22 cellular contexts compared by ENCODE assay signal in genomic region chr20:49432562-49432961, GRCh38. TPM values are rescaled to one million over a fixed set of nuclear protein-coding genes. Genes with fewer than 3 reads are reported as not detected.
"Had no signal": no experiment of that assay in that cellular context is flagged by ENCODE, and none has a peak within 500 bp of the region (broad histone marks: within the 10 kb centered on the region; RNA-seq: fewer than 3 reads in every experiment).

No MANE protein-coding gene starts in this region.

- FAIRE-seq: keratinocyte, TTC549 had no signal

- H3K9me3 ChIP-seq: psoas muscle, stomach, upper lobe of left lung had no signal

- H3K4me1 ChIP-seq: upper lobe of left lung had no signal

- H3K27me3 ChIP-seq: stomach, upper lobe of left lung had no signal

- H3K36me3 ChIP-seq: cardiac muscle cell, stomach, upper lobe of left lung had no signal

- H3K4me3 ChIP-seq: cardiac muscle cell, psoas muscle, stomach, upper lobe of left lung had no signal

- H3K27ac ChIP-seq: cardiac muscle cell, epithelial cell of prostate, psoas muscle, stomach, upper lobe of left lung had no signal

- DNase-seq: activated CD4-positive, alpha-beta T cell treated with anti-CD3 and anti-CD28 coated beads for 48 hours; activated CD8-positive, alpha-beta T cell treated with anti-CD3 and anti-CD28 coated beads for 36 hours; activated naive CD4-positive, alpha-beta T cell; activated naive CD8-positive, alpha-beta T cell treated with anti-CD3 and anti-CD28 coated beads for 36 hours; activated T-cell treated with anti-CD3 and anti-CD28 coated beads, Interleukin-2, amount 50 U/mL, for 1 hour; amniotic stem cell; endodermal cell; foreskin fibroblast; stimulated activated CD4-positive, alpha-beta T cell treated with anti-CD3 and anti-CD28 coated beads, Interleukin-4, amount 100 ng/mL, for 24 hours; stomach; upper lobe of left lung had no signal

- ATAC-seq: activated CD8-positive, alpha-beta T cell treated with anti-CD3 and anti-CD28 coated beads for 36 hours; activated T-helper 17 cell treated with anti-CD3 and anti-CD28 coated beads, Interleukin-2, amount 50 U/mL, for 72 hours; left lobe of liver; sciatic nerve; stimulated activated effector memory CD8-positive, alpha-beta T cell treated with anti-CD3 and anti-CD28 coated beads, Interleukin-12 subunit alpha, Interleukin-12 subunit beta, amount 100 ng/mL, for 72 hours; WTC11 had no signal

RNA-seq across cellular contexts. Expression of gene KCNB1, which starts 49.9 kb away (rescaled TPM):
- total RNA-seq: activated CD8-positive, alpha-beta T cell treated with anti-CD3 and anti-CD28 coated beads for 36 hours; activated naive CD8-positive, alpha-beta T cell treated with anti-CD3 and anti-CD28 coated beads for 36 hours; activated T-helper 17 cell treated with anti-CD3 and anti-CD28 coated beads, Interleukin-2, amount 50 U/mL, for 72 hours; dermis microvascular lymphatic vessel endothelial cell had no signal
- polyA plus RNA-seq: keratinocyte had no signal
